Comparison of ENCODE assay signal across 14 cellular contexts in genomic region chr9:137722481-137722880, GRCh38.
DNase-seq lines count a peak whose midpoint lies in the region; ATAC-seq and TF ChIP-seq lines count a peak whose summit lies in the region.
"Had no signal": no experiment of that assay in that cellular context is flagged by ENCODE, and none has a peak within 500 bp of the region (broad histone marks: within the 10 kb centered on the region; RNA-seq: fewer than 3 reads in every experiment).

No MANE protein-coding gene starts in this region.

- H3K27me3 ChIP-seq in H7 (ENCODE audit: control insufficient read depth, insufficient read depth, low read length) = no peaks in the 10 kb centered on the region

- H3K9me3 Mint-ChIP-seq in activated CD4-positive, alpha-beta memory T cell treated with anti-CD3 and anti-CD28 coated beads for 36 hours = peaks cover 33% of the 10 kb centered on the region
- peaks cover 38% of the 10 kb centered on the region for H3K9me3 Mint-ChIP-seq in dendritic cell treated with granulocyte-macrophage colony-stimulating factor and Interleukin-4, amounts not matched to agents 40 ng/mL and 50 ng/mL, for 4 days
- peaks cover 5% of the 10 kb centered on the region for H3K9me3 Mint-ChIP-seq in osteocyte (ENCODE audit: unreplicated experiment)

- no peak for TF ChIP-seq CTCF in osteocyte (IDR thresholded peaks at IDR 0.05)

- H3K4me1 Mint-ChIP-seq in activated CD4-positive, alpha-beta memory T cell treated with anti-CD3 and anti-CD28 coated beads for 36 hours (ENCODE audit: low read depth) = peaks cover 49% of the 10 kb centered on the region
- peaks cover 25% of the 10 kb centered on the region for H3K4me1 Mint-ChIP-seq in dendritic cell treated with granulocyte-macrophage colony-stimulating factor and Interleukin-4, amounts not matched to agents 40 ng/mL and 50 ng/mL, for 4 days (ENCODE audit: low read depth)
- H3K4me1 Mint-ChIP-seq in osteocyte (ENCODE audit: unreplicated experiment) = peaks cover 14% of the 10 kb centered on the region

- POLR2A ChIA-PET in activated CD4-positive, alpha-beta memory T cell treated with anti-CD3 and anti-CD28 coated beads for 36 hours (lab: Charles Lee) = no interaction called here

- ATAC-seq in GM18517 (IDR thresholded peaks at IDR 0.05; ENCODE audit: unreplicated experiment) = no peak
- ATAC-seq: PC-3, right cardiac atrium had no signal

- peak; percentile 46 for DNase-seq in H7
- DNase-seq in activated CD4-positive, alpha-beta memory T cell treated with anti-CD3 and anti-CD28 coated beads for 36 hours = no peak
- DNase-seq in osteocyte (ENCODE audit: extremely low spot score, unreplicated experiment) = no peak
- no peak for DNase-seq in EL
- no peak for DNase-seq in NOMO-1 treated with dmso at 0.1 percent for 144 hours (lab: John Stamatoyannopoulos, UW; ENCODE audit: unreplicated experiment)
- no peak for DNase-seq in 8988T
- DNase-seq: activated CD8-positive, alpha-beta memory T cell treated with anti-CD3 and anti-CD28 coated beads, Interleukin-2, amount 50 U/mL, for 48 hours; C1 segment of cervical spinal cord; GF-D8; Kasumi-1; PC-3; right cardiac atrium had no signal

- intact Hi-C loops in activated CD4-positive, alpha-beta memory T cell treated with anti-CD3 and anti-CD28 coated beads for 36 hours (cut with micrococcal nuclease) = no loop called here
- intact Hi-C loops in dendritic cell treated with granulocyte-macrophage colony-stimulating factor and Interleukin-4, amounts not matched to agents 40 ng/mL and 50 ng/mL, for 4 days (cut with micrococcal nuclease) = no loop called here

- H3K36me3 Mint-ChIP-seq in activated CD4-positive, alpha-beta memory T cell treated with anti-CD3 and anti-CD28 coated beads for 36 hours = peaks cover 67% of the 10 kb centered on the region
- peaks cover 91% of the 10 kb centered on the region for H3K36me3 Mint-ChIP-seq in dendritic cell treated with granulocyte-macrophage colony-stimulating factor and Interleukin-4, amounts not matched to agents 40 ng/mL and 50 ng/mL, for 4 days (ENCODE audit: low read depth)
- peaks cover 38% of the 10 kb centered on the region for H3K36me3 Mint-ChIP-seq in osteocyte (ENCODE audit: unreplicated experiment)

- H3K27ac Mint-ChIP-seq in activated CD4-positive, alpha-beta memory T cell treated with anti-CD3 and anti-CD28 coated beads for 36 hours = peak overlapping the region; percentile 92
- peak overlapping the region; percentile 14 for H3K27ac Mint-ChIP-seq in dendritic cell treated with granulocyte-macrophage colony-stimulating factor and Interleukin-4, amounts not matched to agents 40 ng/mL and 50 ng/mL, for 4 days
- H3K27ac Mint-ChIP-seq in osteocyte (ENCODE audit: unreplicated experiment) = peak overlapping the region; percentile 47

- no peak overlapping the region for H3K4me3 ChIP-seq in H7 (ENCODE audit: insufficient read depth, low read depth, low read length)

- H3K4me3 Mint-ChIP-seq in activated CD4-positive, alpha-beta memory T cell treated with anti-CD3 and anti-CD28 coated beads for 36 hours = peak overlapping the region; percentile 61
- H3K4me3 Mint-ChIP-seq in dendritic cell treated with granulocyte-macrophage colony-stimulating factor and Interleukin-4, amounts not matched to agents 40 ng/mL and 50 ng/mL, for 4 days = no peak overlapping the region
- H3K4me3 Mint-ChIP-seq in osteocyte (ENCODE audit: unreplicated experiment) = no peak overlapping the region

- CTCF ChIA-PET in activated CD4-positive, alpha-beta memory T cell treated with anti-CD3 and anti-CD28 coated beads for 36 hours (lab: Charles Lee) = no interaction called here

- H3K27me3 Mint-ChIP-seq in activated CD4-positive, alpha-beta memory T cell treated with anti-CD3 and anti-CD28 coated beads for 36 hours = no peaks in the 10 kb centered on the region
- H3K27me3 Mint-ChIP-seq in dendritic cell treated with granulocyte-macrophage colony-stimulating factor and Interleukin-4, amounts not matched to agents 40 ng/mL and 50 ng/mL, for 4 days = no peaks in the 10 kb centered on the region
- H3K27me3 Mint-ChIP-seq in osteocyte (ENCODE audit: unreplicated experiment) = no peaks in the 10 kb centered on the region

- peaks cover 16% of the 10 kb centered on the region for H3K36me3 ChIP-seq in H7 (replicated peaks; ENCODE audit: control insufficient read depth, insufficient read depth, low read length)

Comparison
In these comparisons a context has a peak if more than half of its experiments do, and no peak if none do; other contexts are left out.
1. H3K27ac Mint-ChIP-seq: peak in every context shown above with its lines; median percentile 92 in activated CD4-positive, alpha-beta memory T cell treated with anti-CD3 and anti-CD28 coated beads for 36 hours; 47 in osteocyte; 14 in dendritic cell treated with granulocyte-macrophage colony-stimulating factor and Interleukin-4, amounts not matched to agents 40 ng/mL and 50 ng/mL, for 4 days.